ENCODE assay signal across 1 cellular context in the genomic region with DNA sequence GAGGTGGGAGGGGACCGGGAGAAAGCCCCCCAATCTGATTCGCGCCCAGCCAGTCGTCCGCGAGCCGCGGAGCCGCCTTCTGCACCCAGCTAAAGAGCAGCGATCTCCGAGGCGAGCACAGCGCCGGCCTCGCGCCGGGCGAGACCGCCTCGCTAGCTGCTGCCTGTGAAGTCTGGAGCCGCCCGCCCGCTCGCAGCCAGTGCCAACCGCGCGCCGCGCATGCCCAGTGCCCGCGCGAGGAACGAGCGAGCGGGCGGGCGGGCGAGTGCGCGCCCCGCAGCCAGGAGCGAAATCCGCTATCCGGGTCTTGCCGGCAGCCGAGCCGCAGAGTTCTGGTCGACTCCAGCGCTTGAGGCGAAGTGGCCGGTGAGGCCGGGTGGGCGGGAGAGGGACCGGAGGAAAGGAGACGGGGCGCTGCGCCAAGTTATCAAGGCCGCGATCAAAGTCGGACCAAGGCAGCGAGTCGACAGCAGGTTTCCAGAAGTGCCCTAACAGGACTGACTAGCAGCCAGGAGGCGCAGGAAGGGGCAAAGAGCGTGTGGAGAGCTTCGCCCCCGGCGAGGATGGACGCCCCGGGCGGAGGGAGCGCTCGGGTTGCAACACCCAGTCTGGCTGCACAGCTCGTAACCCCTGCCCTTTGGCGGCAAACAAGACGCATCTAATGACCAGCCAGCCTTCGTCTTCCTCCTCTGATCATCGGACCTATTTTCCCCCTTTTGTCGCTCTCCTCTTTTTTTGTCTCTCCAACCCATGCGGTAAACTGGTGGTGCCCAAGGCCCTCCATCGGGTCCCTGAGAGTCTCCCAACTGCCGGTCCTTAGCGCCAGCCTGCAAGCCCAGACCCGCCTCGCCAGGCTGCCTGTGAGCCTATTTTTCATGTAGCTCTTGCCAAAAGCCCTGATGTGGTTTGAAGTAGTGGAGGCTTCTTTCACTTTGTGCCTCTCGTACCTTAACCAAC.
TF ChIP-seq lines count a peak whose summit lies in the region.

A gene (minus strand): TSS at position 174 of the 957 bp plus-strand sequence. CDS start 106,437 bp downstream, outside the sequence.

TF ChIP-seq in HEK293, 187 proteins besides CTCF, POLR2A, EP300 and RAD21 (continued from another document):
- TF ChIP-seq, protein P1, sequence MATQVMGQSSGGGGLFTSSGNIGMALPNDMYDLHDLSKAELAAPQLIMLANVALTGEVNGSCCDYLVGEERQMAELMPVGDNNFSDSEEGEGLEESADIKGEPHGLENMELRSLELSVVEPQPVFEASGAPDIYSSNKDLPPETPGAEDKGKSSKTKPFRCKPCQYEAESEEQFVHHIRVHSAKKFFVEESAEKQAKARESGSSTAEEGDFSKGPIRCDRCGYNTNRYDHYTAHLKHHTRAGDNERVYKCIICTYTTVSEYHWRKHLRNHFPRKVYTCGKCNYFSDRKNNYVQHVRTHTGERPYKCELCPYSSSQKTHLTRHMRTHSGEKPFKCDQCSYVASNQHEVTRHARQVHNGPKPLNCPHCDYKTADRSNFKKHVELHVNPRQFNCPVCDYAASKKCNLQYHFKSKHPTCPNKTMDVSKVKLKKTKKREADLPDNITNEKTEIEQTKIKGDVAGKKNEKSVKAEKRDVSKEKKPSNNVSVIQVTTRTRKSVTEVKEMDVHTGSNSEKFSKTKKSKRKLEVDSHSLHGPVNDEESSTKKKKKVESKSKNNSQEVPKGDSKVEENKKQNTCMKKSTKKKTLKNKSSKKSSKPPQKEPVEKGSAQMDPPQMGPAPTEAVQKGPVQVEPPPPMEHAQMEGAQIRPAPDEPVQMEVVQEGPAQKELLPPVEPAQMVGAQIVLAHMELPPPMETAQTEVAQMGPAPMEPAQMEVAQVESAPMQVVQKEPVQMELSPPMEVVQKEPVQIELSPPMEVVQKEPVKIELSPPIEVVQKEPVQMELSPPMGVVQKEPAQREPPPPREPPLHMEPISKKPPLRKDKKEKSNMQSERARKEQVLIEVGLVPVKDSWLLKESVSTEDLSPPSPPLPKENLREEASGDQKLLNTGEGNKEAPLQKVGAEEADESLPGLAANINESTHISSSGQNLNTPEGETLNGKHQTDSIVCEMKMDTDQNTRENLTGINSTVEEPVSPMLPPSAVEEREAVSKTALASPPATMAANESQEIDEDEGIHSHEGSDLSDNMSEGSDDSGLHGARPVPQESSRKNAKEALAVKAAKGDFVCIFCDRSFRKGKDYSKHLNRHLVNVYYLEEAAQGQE (tag by site-specific recombination; IDR thresholded peaks at IDR 0.05), result 0 out of 2 replicates have a peak, but pooled peaks have one; percentile 44
- TF ChIP-seq, protein P2, sequence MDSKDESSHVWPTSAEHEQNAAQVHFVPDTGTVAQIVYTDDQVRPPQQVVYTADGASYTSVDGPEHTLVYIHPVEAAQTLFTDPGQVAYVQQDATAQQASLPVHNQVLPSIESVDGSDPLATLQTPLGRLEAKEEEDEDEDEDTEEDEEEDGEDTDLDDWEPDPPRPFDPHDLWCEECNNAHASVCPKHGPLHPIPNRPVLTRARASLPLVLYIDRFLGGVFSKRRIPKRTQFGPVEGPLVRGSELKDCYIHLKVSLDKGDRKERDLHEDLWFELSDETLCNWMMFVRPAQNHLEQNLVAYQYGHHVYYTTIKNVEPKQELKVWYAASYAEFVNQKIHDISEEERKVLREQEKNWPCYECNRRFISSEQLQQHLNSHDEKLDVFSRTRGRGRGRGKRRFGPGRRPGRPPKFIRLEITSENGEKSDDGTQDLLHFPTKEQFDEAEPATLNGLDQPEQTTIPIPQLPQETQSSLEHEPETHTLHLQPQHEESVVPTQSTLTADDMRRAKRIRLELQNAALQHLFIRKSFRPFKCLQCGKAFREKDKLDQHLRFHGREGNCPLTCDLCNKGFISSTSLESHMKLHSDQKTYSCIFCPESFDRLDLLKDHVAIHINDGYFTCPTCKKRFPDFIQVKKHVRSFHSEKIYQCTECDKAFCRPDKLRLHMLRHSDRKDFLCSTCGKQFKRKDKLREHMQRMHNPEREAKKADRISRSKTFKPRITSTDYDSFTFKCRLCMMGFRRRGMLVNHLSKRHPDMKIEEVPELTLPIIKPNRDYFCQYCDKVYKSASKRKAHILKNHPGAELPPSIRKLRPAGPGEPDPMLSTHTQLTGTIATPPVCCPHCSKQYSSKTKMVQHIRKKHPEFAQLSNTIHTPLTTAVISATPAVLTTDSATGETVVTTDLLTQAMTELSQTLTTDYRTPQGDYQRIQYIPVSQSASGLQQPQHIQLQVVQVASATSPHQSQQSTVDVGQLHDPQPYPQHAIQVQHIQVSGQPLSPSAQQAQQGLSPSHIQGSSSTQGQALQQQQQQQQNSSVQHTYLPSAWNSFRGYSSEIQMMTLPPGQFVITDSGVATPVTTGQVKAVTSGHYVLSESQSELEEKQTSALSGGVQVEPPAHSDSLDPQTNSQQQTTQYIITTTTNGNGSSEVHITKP (tag by site-specific recombination; IDR thresholded peaks at IDR 0.05), result peak; percentile 83
- TF ChIP-seq ZNF16 (tag by site-specific recombination; IDR thresholded peaks at IDR 0.05; ENCODE audit: low read depth) (no peak), ZNF654 (tag by site-specific recombination; IDR thresholded peaks at IDR 0.05; ENCODE audit: low read depth) (no peak), HOXA7 (CRISPR knock-in tag; IDR thresholded peaks at IDR 0.05; ENCODE audit: borderline replicate concordance) (no peak), ZNF837 (tag by site-specific recombination; IDR thresholded peaks at IDR 0.05) (no peak)
- TF ChIP-seq, protein P3, sequence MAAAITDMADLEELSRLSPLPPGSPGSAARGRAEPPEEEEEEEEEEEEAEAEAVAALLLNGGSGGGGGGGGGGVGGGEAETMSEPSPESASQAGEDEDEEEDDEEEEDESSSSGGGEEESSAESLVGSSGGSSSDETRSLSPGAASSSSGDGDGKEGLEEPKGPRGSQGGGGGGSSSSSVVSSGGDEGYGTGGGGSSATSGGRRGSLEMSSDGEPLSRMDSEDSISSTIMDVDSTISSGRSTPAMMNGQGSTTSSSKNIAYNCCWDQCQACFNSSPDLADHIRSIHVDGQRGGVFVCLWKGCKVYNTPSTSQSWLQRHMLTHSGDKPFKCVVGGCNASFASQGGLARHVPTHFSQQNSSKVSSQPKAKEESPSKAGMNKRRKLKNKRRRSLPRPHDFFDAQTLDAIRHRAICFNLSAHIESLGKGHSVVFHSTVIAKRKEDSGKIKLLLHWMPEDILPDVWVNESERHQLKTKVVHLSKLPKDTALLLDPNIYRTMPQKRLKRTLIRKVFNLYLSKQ (tag by site-specific recombination; IDR thresholded peaks at IDR 0.05; ENCODE audit: borderline replicate concordance), result no peak
- TF ChIP-seq, protein P4, sequence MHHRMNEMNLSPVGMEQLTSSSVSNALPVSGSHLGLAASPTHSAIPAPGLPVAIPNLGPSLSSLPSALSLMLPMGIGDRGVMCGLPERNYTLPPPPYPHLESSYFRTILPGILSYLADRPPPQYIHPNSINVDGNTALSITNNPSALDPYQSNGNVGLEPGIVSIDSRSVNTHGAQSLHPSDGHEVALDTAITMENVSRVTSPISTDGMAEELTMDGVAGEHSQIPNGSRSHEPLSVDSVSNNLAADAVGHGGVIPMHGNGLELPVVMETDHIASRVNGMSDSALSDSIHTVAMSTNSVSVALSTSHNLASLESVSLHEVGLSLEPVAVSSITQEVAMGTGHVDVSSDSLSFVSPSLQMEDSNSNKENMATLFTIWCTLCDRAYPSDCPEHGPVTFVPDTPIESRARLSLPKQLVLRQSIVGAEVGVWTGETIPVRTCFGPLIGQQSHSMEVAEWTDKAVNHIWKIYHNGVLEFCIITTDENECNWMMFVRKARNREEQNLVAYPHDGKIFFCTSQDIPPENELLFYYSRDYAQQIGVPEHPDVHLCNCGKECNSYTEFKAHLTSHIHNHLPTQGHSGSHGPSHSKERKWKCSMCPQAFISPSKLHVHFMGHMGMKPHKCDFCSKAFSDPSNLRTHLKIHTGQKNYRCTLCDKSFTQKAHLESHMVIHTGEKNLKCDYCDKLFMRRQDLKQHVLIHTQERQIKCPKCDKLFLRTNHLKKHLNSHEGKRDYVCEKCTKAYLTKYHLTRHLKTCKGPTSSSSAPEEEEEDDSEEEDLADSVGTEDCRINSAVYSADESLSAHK (tag by site-specific recombination; IDR thresholded peaks at IDR 0.05), result 0 out of 2 replicates have a peak, but pooled peaks have one; percentile 29
- TF ChIP-seq, protein P5, sequence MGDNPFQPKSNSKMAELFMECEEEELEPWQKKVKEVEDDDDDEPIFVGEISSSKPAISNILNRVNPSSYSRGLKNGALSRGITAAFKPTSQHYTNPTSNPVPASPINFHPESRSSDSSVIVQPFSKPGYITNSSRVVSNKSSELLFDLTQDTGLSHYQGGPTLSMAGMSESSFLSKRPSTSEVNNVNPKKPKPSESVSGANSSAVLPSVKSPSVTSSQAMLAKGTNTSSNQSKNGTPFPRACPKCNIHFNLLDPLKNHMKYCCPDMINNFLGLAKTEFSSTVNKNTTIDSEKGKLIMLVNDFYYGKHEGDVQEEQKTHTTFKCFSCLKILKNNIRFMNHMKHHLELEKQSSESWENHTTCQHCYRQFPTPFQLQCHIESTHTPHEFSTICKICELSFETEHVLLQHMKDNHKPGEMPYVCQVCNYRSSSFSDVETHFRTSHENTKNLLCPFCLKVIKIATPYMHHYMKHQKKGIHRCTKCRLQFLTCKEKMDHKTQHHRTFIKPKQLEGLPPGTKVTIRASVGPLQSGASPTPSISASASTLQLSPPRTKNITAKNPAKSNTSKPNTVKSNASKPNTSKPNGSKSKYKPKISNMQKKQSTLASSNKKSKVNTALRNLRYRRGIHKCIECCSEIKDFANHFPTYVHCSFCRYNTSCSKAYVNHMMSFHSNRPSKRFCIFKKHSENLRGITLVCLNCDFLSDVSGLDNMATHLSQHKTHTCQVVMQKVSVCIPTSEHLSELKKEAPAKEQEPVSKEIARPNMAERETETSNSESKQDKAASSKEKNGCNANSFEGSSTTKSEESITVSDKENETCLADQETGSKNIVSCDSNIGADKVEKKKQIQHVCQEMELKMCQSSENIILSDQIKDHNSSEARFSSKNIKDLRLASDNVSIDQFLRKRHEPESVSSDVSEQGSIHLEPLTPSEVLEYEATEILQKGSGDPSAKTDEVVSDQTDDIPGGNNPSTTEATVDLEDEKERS (tag by site-specific recombination; IDR thresholded peaks at IDR 0.05), result 0 out of 2 replicates have a peak, but pooled peaks have one; percentile 34
